ENCODE assay signal across 9 cellular contexts in genomic region chr15:90895571-90896117, GRCh38. TPM values are rescaled to one million over a fixed set of nuclear protein-coding genes. Genes with fewer than 3 reads are reported as not detected.
DNase-seq lines count a peak whose midpoint lies in the region; ATAC-seq and TF ChIP-seq lines count a peak whose summit lies in the region.
"Had no signal": no experiment of that assay in that cellular context is flagged by ENCODE, and none has a peak within 500 bp of the region (broad histone marks: within the 10 kb centered on the region; RNA-seq: fewer than 3 reads in every experiment).

No MANE protein-coding gene starts in this region.

- intact Hi-C loops in head of caudate nucleus (cut with DNase I) = no loop called here
- intact Hi-C loops in vagina (cut with DNase I) = no loop called here

- POLR2A ChIA-PET in HEK293 (lab: Yijun Ruan, JAX) = interaction anchor here (0.9 to 1.4 kb wide), 2 partner anchors 10 to 39 kb away, joined by 3 to 6 read pairs; partner anchors contain the start of gene UNC45A

- TF ChIP-seq CTCF in HEK293 (tag by site-specific recombination; IDR thresholded peaks at IDR 0.05) (peak; percentile 19; the same call in 1 of the 2 replicates), vagina (IDR thresholded peaks at IDR 0.05) (no peak)

- peak; percentile 88 for DNase-seq in Ammon's horn (ENCODE audit: low spot score)
- DNase-seq in RPMI7951 (ENCODE audit: low read depth) = peak; percentile 51
- peak in 41 of 42 donors; percentile 44 to 89 (median 72) for DNase-seq in head of caudate nucleus
- no peak for DNase-seq in vagina (ENCODE audit: extremely low spot score in 2 of 2)
- DNase-seq in NCI-H187 treated with DMSO at 0.1 percent for 48 hours (lab: John Stamatoyannopoulos, UW) = no peak
- DNase-seq: NCI-H1048 had no signal

- CTCF ChIA-PET in HEK293 (lab: Yijun Ruan, JAX) = interaction anchor here (0.6 to 4.5 kb wide), 8 partner anchors 10 to 757 kb away, joined by 3 to 51 read pairs (median 4); partner anchors contain the start of genes HDDC3 and UNC45A

- H3K27ac ChIP-seq in HEK293 (ENCODE audit: extremely low read depth, low read depth, low read length) = no peak overlapping the region
- no peak overlapping the region for H3K27ac ChIP-seq in vagina

- ATAC-seq in HG03432 (IDR thresholded peaks at IDR 0.05; ENCODE audit: unreplicated experiment) = no peak
- ATAC-seq in HG03469 (IDR thresholded peaks at IDR 0.05; ENCODE audit: unreplicated experiment) = no peak

- H3K27me3 ChIP-seq in vagina = no peaks in the 10 kb centered on the region

- TF ChIP-seq POLR2A in vagina (IDR thresholded peaks at IDR 0.05) = no peak

- H3K36me3 ChIP-seq in HEK293 (ENCODE audit: control insufficient read depth in 2 of 2, insufficient read depth in 1 of 2, low read length in 2 of 2) (no peaks in the 10 kb centered on the region; a peak in 1 of 3 replicates), vagina (peaks cover 0 to 43% of the 10 kb centered on the region in 2 donors)

- H3K4me1 ChIP-seq in HEK293 (ENCODE audit: control insufficient read depth, insufficient read depth, low read length) (no peaks in the 10 kb centered on the region), vagina (no peaks in the 10 kb centered on the region)

- H3K4me3 ChIP-seq in HEK293 (ENCODE audit: low read depth, low read length) (no peak overlapping the region), vagina (no peak overlapping the region)

- H3K9me3 ChIP-seq in HEK293 (ENCODE audit: control insufficient read depth, insufficient read depth, low read depth, low read length) = no peaks in the 10 kb centered on the region
- no peaks in the 10 kb centered on the region for H3K9me3 ChIP-seq in vagina

TF ChIP-seq in HEK293, 187 proteins besides CTCF, POLR2A, EP300 and RAD21:
- TF ChIP-seq BCL11A (tag by site-specific recombination; IDR thresholded peaks at IDR 0.05; ENCODE audit: low read depth) (no peak), ZNF830 (tag by site-specific recombination; IDR thresholded peaks at IDR 0.05; ENCODE audit: low read depth) (no peak), ZSCAN5A (tag by site-specific recombination; IDR thresholded peaks at IDR 0.05) (no peak), ZNF302 (tag by site-specific recombination; IDR thresholded peaks at IDR 0.05; ENCODE audit: low read depth) (no peak)

RNA-seq across cellular contexts. Expression of gene MAN2A2, which starts 7.5 kb away (rescaled TPM):
- total RNA-seq in RPMI7951 (2014; rRNA removed; shearing (Covaris generic)) = 6.5 and 7.1 TPM in 2 replicates
- total RNA-seq in vagina = 46.7 TPM

RNA-seq across cellular contexts. Expression of gene FES, which starts 11.3 kb away (rescaled TPM):
- total RNA-seq in RPMI7951 (2014; rRNA removed; shearing (Covaris generic)) = 3.5 and 4.7 TPM in 2 replicates
- total RNA-seq in vagina = 47.4 TPM

RNA-seq across cellular contexts. Expression of gene FURIN, which starts 27.3 kb away (rescaled TPM):
- total RNA-seq in RPMI7951 (2014; rRNA removed; shearing (Covaris generic)) = 20.4 and 32.5 TPM in 2 replicates
- 47.6 TPM for total RNA-seq in vagina

RNA-seq across cellular contexts. Expression of gene HDDC3, which starts 36.7 kb away (rescaled TPM):
- 18.9 and 26.4 TPM in 2 replicates for total RNA-seq in RPMI7951 (2014; rRNA removed; shearing (Covaris generic))
- total RNA-seq in vagina = 7.9 TPM

RNA-seq across cellular contexts. Expression of gene UNC45A, which starts 39.4 kb away (rescaled TPM):
- total RNA-seq in RPMI7951 (2014; rRNA removed; shearing (Covaris generic)) = 67.2 and 74.3 TPM in 2 replicates
- total RNA-seq in vagina = 62.1 TPM

Comparison
In these comparisons a context has a peak if more than half of its experiments do, and no peak if none do; other contexts are left out.
1. DNase-seq: peak in Ammon's horn (single experiment), RPMI7951 (single experiment) and head of caudate nucleus (41 of 42); none in vagina (0 of 2) and NCI-H187 treated with DMSO at 0.1 percent for 48 hours (single experiment).